32 cellular contexts compared by ENCODE assay signal in genomic region chr2:210527286-210527685, GRCh38. TPM values are rescaled to one million over a fixed set of nuclear protein-coding genes. Genes with fewer than 3 reads are reported as not detected.
DNase-seq lines count a peak whose midpoint lies in the region; ATAC-seq, FAIRE-seq and TF ChIP-seq lines count a peak whose summit lies in the region.
"Had no signal": no experiment of that assay in that cellular context is flagged by ENCODE, and none has a peak within 500 bp of the region (broad histone marks: within the 10 kb centered on the region; RNA-seq: fewer than 3 reads in every experiment).

No MANE protein-coding gene starts in this region.

- H3K9ac ChIP-seq in liver (ENCODE audit: low read depth in 1 of 2, low read length in 2 of 2), result no peak overlapping the region
- H3K9ac ChIP-seq in HepG2 (ENCODE audit: insufficient read depth, low read depth, low read length), result no peak overlapping the region
- H3K9ac ChIP-seq in SK-N-SH, result no peak overlapping the region
- H3K9ac ChIP-seq: BLaER1 treated with 17β-estradiol and CSF1 and Interleukin-3, amounts not matched to agents 10 nM and 100 nM had no signal

- H3K27ac ChIP-seq in liver (ENCODE audit: low read depth in 1 of 2, low read length in 2 of 2), result no peak overlapping the region
- H3K27ac ChIP-seq in HepG2 (ENCODE audit: extremely low read length, insufficient read depth, low read length), result no peak overlapping the region
- H3K27ac ChIP-seq in SK-N-SH (ENCODE audit: low read depth in 2 of 2, low read length in 1 of 2), result no peak overlapping the region
- H3K27ac ChIP-seq: 22Rv1; BLaER1 treated with 17β-estradiol and CSF1 and Interleukin-3, amounts not matched to agents 10 nM and 100 nM; coronary artery; epithelial cell of prostate; left lung; ovary had no signal

- peak in 1 of 2 donors; percentile 4 for TF ChIP-seq RAD21 in liver (IDR thresholded peaks at IDR 0.05)
- TF ChIP-seq RAD21 in HepG2 (CRISPR knock-in tag; IDR thresholded peaks at IDR 0.05), result no peak
- no peak for TF ChIP-seq RAD21 in SK-N-SH (IDR thresholded peaks at IDR 0.05; ENCODE audit: low read length)

- no peak overlapping the region for H3K27ac Mint-ChIP-seq in HFFc6
- H3K27ac Mint-ChIP-seq: activated CD4-positive, alpha-beta memory T cell treated with anti-CD3 and anti-CD28 coated beads, Interleukin-2, amount 10 ng/mL, durations not matched to agents 7 days and 5 days; activated naive CD8-positive, alpha-beta T cell treated with anti-CD3 and anti-CD28 coated beads, Interleukin-2, amount 50 U/mL, for 24 hours; immature natural killer cell; stimulated activated effector memory CD8-positive, alpha-beta T cell treated with anti-CD3 and anti-CD28 coated beads, Interleukin-12 subunit alpha, Interleukin-12 subunit beta, amount 100 ng/mL, for 72 hours had no signal

- H3K4me1 ChIP-seq in liver (ENCODE audit: control insufficient read depth in 4 of 4, insufficient read depth in 4 of 4, low read length in 3 of 4) (peaks cover 12 to 75% (median 61%) of the 10 kb centered on the region in 4 donors), HepG2 (ENCODE audit: insufficient read depth, low read length) (peaks cover 35% of the 10 kb centered on the region), SK-N-SH (ENCODE audit: control insufficient read depth in 1 of 2, insufficient read depth in 2 of 2, low read depth in 1 of 2, low read length in 1 of 2) (no peaks in the 10 kb centered on the region)
- H3K4me1 ChIP-seq: BLaER1 treated with 17β-estradiol and CSF1 and Interleukin-3, amounts not matched to agents 10 nM and 100 nM; left lung had no signal

- no peak for TF ChIP-seq POLR2A in HepG2 (IDR thresholded peaks at IDR 0.05; ENCODE audit: insufficient read depth in 1 of 2, low read depth in 2 of 2, low read length in 2 of 2)

- H3K27me3 Mint-ChIP-seq in HFFc6 (ENCODE audit: insufficient read depth), result no peaks in the 10 kb centered on the region
- H3K27me3 Mint-ChIP-seq: activated CD4-positive, alpha-beta memory T cell treated with anti-CD3 and anti-CD28 coated beads, Interleukin-2, amount 10 ng/mL, durations not matched to agents 7 days and 5 days had no signal

- H3K4me3 ChIP-seq in liver (ENCODE audit: low read depth in 1 of 3, low read length in 3 of 3) (no peak overlapping the region), HepG2 (replicated peaks in 1 of 3; ENCODE audit: insufficient read depth in 1 of 3, low read depth in 2 of 3, low read length in 3 of 3) (no peak overlapping the region), SK-N-SH (ENCODE audit: low read depth in 2 of 2, low read length in 1 of 2) (no peak overlapping the region)
- H3K4me3 ChIP-seq: BLaER1 treated with 17β-estradiol and CSF1 and Interleukin-3, amounts not matched to agents 10 nM and 100 nM; coronary artery; left lung; ovary had no signal

- POLR2A ChIA-PET in HepG2 (lab: Yijun Ruan, JAX), result no interaction called here
- POLR2A ChIA-PET in SK-N-SH (lab: Yijun Ruan, JAX), result no interaction called here

- H3K9me3 ChIP-seq in liver (ENCODE audit: control insufficient read depth in 4 of 4, low read length in 3 of 4) (no peaks in the 10 kb centered on the region), HepG2 (ENCODE audit: low read length) (no peaks in the 10 kb centered on the region), SK-N-SH (no peaks in the 10 kb centered on the region)
- H3K9me3 ChIP-seq: BLaER1 treated with 17β-estradiol and CSF1 and Interleukin-3, amounts not matched to agents 10 nM and 100 nM; left lung; ovary had no signal

- no peaks in the 10 kb centered on the region for H3K9me2 ChIP-seq in SK-N-SH

- H2AFZ ChIP-seq in HepG2 (ENCODE audit: low read length) (no peak overlapping the region), SK-N-SH (ENCODE audit: low read depth) (no peak overlapping the region)

- TF ChIP-seq CTCF in liver (IDR thresholded peaks at IDR 0.05; ENCODE audit: low read depth, low read length, missing input control) (no peak), HepG2 (CRISPR knock-in tag; IDR thresholded peaks at IDR 0.05) (no peak), HFFc6 (IDR thresholded peaks at IDR 0.05) (no peak), SK-N-SH (IDR thresholded peaks at IDR 0.05) (no peak)

- H3K27me3 ChIP-seq in liver (ENCODE audit: control insufficient read depth in 4 of 4, insufficient read depth in 4 of 4, low read length in 3 of 4) (no peaks in the 10 kb centered on the region), HepG2 (ENCODE audit: control insufficient read depth in 1 of 2, insufficient read depth in 2 of 2, low read length in 2 of 2) (no peaks in the 10 kb centered on the region), SK-N-SH (ENCODE audit: insufficient read depth) (no peaks in the 10 kb centered on the region)
- H3K27me3 ChIP-seq: BLaER1 treated with 17β-estradiol and CSF1 and Interleukin-3, amounts not matched to agents 10 nM and 100 nM; left lung; ovary had no signal

- CTCF ChIA-PET in HepG2 (lab: Yijun Ruan, JAX; ENCODE audit: low intra/inter-chr PET ratio, low total read pairs), result no interaction called here
- CTCF ChIA-PET in SK-N-SH (lab: Yijun Ruan, JAX), result no interaction called here

- H3K4me2 ChIP-seq in HepG2 (ENCODE audit: low read depth, low read length), result no peak overlapping the region
- no peak overlapping the region for H3K4me2 ChIP-seq in SK-N-SH
- H3K4me2 ChIP-seq: BLaER1 treated with 17β-estradiol and CSF1 and Interleukin-3, amounts not matched to agents 10 nM and 100 nM had no signal

- H4K20me1 ChIP-seq in HepG2 (ENCODE audit: insufficient read depth, low read length) (no peaks in the 10 kb centered on the region), SK-N-SH (ENCODE audit: insufficient read depth) (no peaks in the 10 kb centered on the region)
- H4K20me1 ChIP-seq: BLaER1 treated with 17β-estradiol and CSF1 and Interleukin-3, amounts not matched to agents 10 nM and 100 nM had no signal

- FAIRE-seq in HepG2 (lab: Jason Lieb, UNC), result no peak
- FAIRE-seq: astrocyte had no signal

- intact Hi-C loops in HepG2 (cut with micrococcal nuclease; ENCODE audit: unreplicated experiment), result no loop called here

- in situ Hi-C loops in HepG2 (cut with HindIII; ENCODE audit: extremely low pct_ligation_motif_present, low pct_unique_long_range_greater_than_20kb), result no loop called here

- no peaks in the 10 kb centered on the region for H3F3A ChIP-seq in SK-N-SH (replicated peaks; ENCODE audit: insufficient read depth)

- no peak for ATAC-seq in HepG2
- peak; percentile 79 for ATAC-seq in HG02938 (IDR thresholded peaks at IDR 0.05; ENCODE audit: unreplicated experiment)
- ATAC-seq in HG03378 (IDR thresholded peaks at IDR 0.05; ENCODE audit: unreplicated experiment), result peak; percentile 93
- ATAC-seq: activated naive CD8-positive, alpha-beta T cell treated with anti-CD3 and anti-CD28 coated beads, Interleukin-2, amount 50 U/mL, for 24 hours; left lung; stimulated activated effector memory CD8-positive, alpha-beta T cell treated with anti-CD3 and anti-CD28 coated beads, Interleukin-12 subunit alpha, Interleukin-12 subunit beta, amount 100 ng/mL, for 72 hours had no signal

- H3K4me3 Mint-ChIP-seq in HFFc6, result no peak overlapping the region
- H3K4me3 Mint-ChIP-seq: activated CD4-positive, alpha-beta memory T cell treated with anti-CD3 and anti-CD28 coated beads, Interleukin-2, amount 10 ng/mL, durations not matched to agents 7 days and 5 days; activated naive CD8-positive, alpha-beta T cell treated with anti-CD3 and anti-CD28 coated beads, Interleukin-2, amount 50 U/mL, for 24 hours; immature natural killer cell; stimulated activated effector memory CD8-positive, alpha-beta T cell treated with anti-CD3 and anti-CD28 coated beads, Interleukin-12 subunit alpha, Interleukin-12 subunit beta, amount 100 ng/mL, for 72 hours had no signal

- no peaks in the 10 kb centered on the region for H3K4me1 Mint-ChIP-seq in HFFc6 (ENCODE audit: low read depth)
- H3K4me1 Mint-ChIP-seq: activated CD4-positive, alpha-beta memory T cell treated with anti-CD3 and anti-CD28 coated beads, Interleukin-2, amount 10 ng/mL, durations not matched to agents 7 days and 5 days; activated naive CD8-positive, alpha-beta T cell treated with anti-CD3 and anti-CD28 coated beads, Interleukin-2, amount 50 U/mL, for 24 hours; immature natural killer cell; stimulated activated effector memory CD8-positive, alpha-beta T cell treated with anti-CD3 and anti-CD28 coated beads, Interleukin-12 subunit alpha, Interleukin-12 subunit beta, amount 100 ng/mL, for 72 hours had no signal

- H3K79me2 ChIP-seq in HepG2 (ENCODE audit: insufficient read depth, low read length) (no peaks in the 10 kb centered on the region), SK-N-SH (ENCODE audit: insufficient read depth) (no peaks in the 10 kb centered on the region; the same call in 1 of the 2 replicates)

- H3K36me3 ChIP-seq in liver (ENCODE audit: control insufficient read depth in 4 of 4, insufficient read depth in 3 of 4, low read depth in 1 of 4, low read length in 3 of 4) (no peaks in the 10 kb centered on the region), HepG2 (replicated peaks in 1 of 2; ENCODE audit: control insufficient read depth in 1 of 2, insufficient read depth in 2 of 2, low read length in 2 of 2) (no peaks in the 10 kb centered on the region), SK-N-SH (replicated peaks in 1 of 2; ENCODE audit: control insufficient read depth in 1 of 2, insufficient read depth in 2 of 2, low read length in 1 of 2) (no peaks in the 10 kb centered on the region)
- H3K36me3 ChIP-seq: BLaER1 treated with 17β-estradiol and CSF1 and Interleukin-3, amounts not matched to agents 10 nM and 100 nM; left lung; ovary had no signal

- H3K9me3 Mint-ChIP-seq in HFFc6, result peaks cover 11% of the 10 kb centered on the region; the same call in 1 of the 2 replicates
- H3K9me3 Mint-ChIP-seq: activated CD4-positive, alpha-beta memory T cell treated with anti-CD3 and anti-CD28 coated beads, Interleukin-2, amount 10 ng/mL, durations not matched to agents 7 days and 5 days; activated naive CD8-positive, alpha-beta T cell treated with anti-CD3 and anti-CD28 coated beads, Interleukin-2, amount 50 U/mL, for 24 hours; stimulated activated effector memory CD8-positive, alpha-beta T cell treated with anti-CD3 and anti-CD28 coated beads, Interleukin-12 subunit alpha, Interleukin-12 subunit beta, amount 100 ng/mL, for 72 hours had no signal

- DNase-seq in HepG2 (ENCODE audit: low spot score) (no peak), NK-92 (lab: John Stamatoyannopoulos, UW; ENCODE audit: unreplicated experiment) (no peak), HFFc6 (no peak), SK-N-SH (no peak)
- no peak for DNase-seq in stimulated activated naive CD4-positive, alpha-beta T cell (lab: John Stamatoyannopoulos, UW)
- DNase-seq: activated CD4-positive, alpha-beta memory T cell treated with anti-CD3 and anti-CD28 coated beads, Interleukin-2, amount 10 ng/mL, durations not matched to agents 7 days and 5 days; activated CD8-positive, alpha-beta memory T cell treated with anti-CD3 and anti-CD28 coated beads, Interleukin-2, amount 50 U/mL, for 4 hours; activated naive CD4-positive, alpha-beta T cell; activated naive CD8-positive, alpha-beta T cell treated with anti-CD3 and anti-CD28 coated beads, Interleukin-2, amount 50 U/mL, for 24 hours; DMS153; effector memory CD4-positive, alpha-beta T cell; immature natural killer cell; Kasumi-1; left lung; mesendoderm; NCI-H1417; NCI-H2081 treated with DMSO at 0.1 percent for 48 hours; NCI-H2227 treated with DMSO at 0.1 percent for 48 hours; NCI-H526 treated with DMSO at 0.1 percent for 48 hours; ovary; SIG-M5; substantia nigra; trophoblast cell had no signal

- TF ChIP-seq EP300 in HepG2 (IDR thresholded peaks at IDR 0.05; ENCODE audit: low read depth in 2 of 2, low read length in 2 of 2) (no peak), HepG2 (CRISPR knock-in tag; IDR thresholded peaks at IDR 0.05; ENCODE audit: borderline replicate concordance) (no peak), SK-N-SH (IDR thresholded peaks at IDR 0.05; ENCODE audit: borderline replicate concordance in 1 of 2, low read depth in 1 of 2, low read length in 1 of 2) (no peak)

- BruUV-seq in HepG2 (replicated peaks; lab: Mats Ljungman, UMichigan), result no TSS peak

- no peaks in the 10 kb centered on the region; the same call in 1 of the 2 replicates for H3K36me3 Mint-ChIP-seq in HFFc6 (ENCODE audit: low read depth)
- H3K36me3 Mint-ChIP-seq: immature natural killer cell; stimulated activated effector memory CD8-positive, alpha-beta T cell treated with anti-CD3 and anti-CD28 coated beads, Interleukin-12 subunit alpha, Interleukin-12 subunit beta, amount 100 ng/mL, for 72 hours had no signal

RNA-seq across cellular contexts. Expression of gene CPS1, which starts 29.1 kb away (rescaled TPM):
- total RNA-seq in liver (100 to 1,000 TPM; 651 to 930 TPM), HepG2 (2016; rRNA removed; fragmentation: Illumina TruSeq; extraction: Trizol) (44.9 and 51.7 TPM in 2 replicates)
- polyA plus RNA-seq in liver (100 to 1,000 TPM; 469 to 499 TPM), HepG2 (2011; rRNA removed) (17.6 and 24.4 TPM in 2 replicates), SK-N-SH (2012; rRNA removed) (9.2 and 13.5 TPM in 2 replicates)
- total RNA-seq in HepG2 (2016; cell fraction: cytosol; rRNA removed; fragmentation: Illumina TruSeq; extraction: Trizol; ENCODE audit: low read depth), result 4.5 and 7.1 TPM in 2 replicates
- total RNA-seq in HepG2 (2016; cell fraction: insoluble cytoplasmic fraction; rRNA removed; fragmentation: Illumina TruSeq; extraction: Trizol), result 42.6 and 49.0 TPM in 2 replicates
- total RNA-seq in HepG2 (2016; cell fraction: membrane; rRNA removed; fragmentation: Illumina TruSeq; extraction: Trizol), result 22.1 and 24.3 TPM in 2 replicates
- 47.7 and 52.3 TPM in 2 replicates for total RNA-seq in HepG2 (2016; cell fraction: nucleus; rRNA removed; fragmentation: Illumina TruSeq; extraction: Trizol)
- polyA plus RNA-seq in HepG2 (2011; cell fraction: cytosol; rRNA removed), result 16.5 and 18.6 TPM in 2 replicates
- 16.9 and 18.9 TPM in 2 replicates for polyA plus RNA-seq in HepG2 (2011; cell fraction: nucleus; rRNA removed)
- 13.0 and 24.2 TPM in 2 replicates for polyA plus RNA-seq in HepG2 (2012)
- polyA plus RNA-seq in HepG2 (2016; cell fraction: cytosol; fragmentation: Illumina TruSeq; extraction: Trizol; ENCODE audit: low read depth), result 1.3 and 1.4 TPM in 2 replicates
- polyA plus RNA-seq in HepG2 (2016; cell fraction: insoluble cytoplasmic fraction; fragmentation: Illumina TruSeq; extraction: Trizol; ENCODE audit: low read depth), result 22.9 and 25.1 TPM in 2 replicates
- polyA plus RNA-seq in HepG2 (2016; cell fraction: membrane; fragmentation: Illumina TruSeq; extraction: Trizol; ENCODE audit: low read depth), result 7.7 and 8.8 TPM in 2 replicates
- 28.4 and 30.6 TPM in 2 replicates for polyA plus RNA-seq in HepG2 (2016; cell fraction: nucleus; fragmentation: Illumina TruSeq; extraction: Trizol; ENCODE audit: insufficient read depth, low read depth)
- 49.7 and 1,370 TPM in 2 replicates for polyA minus RNA-seq in HepG2 (2011; rRNA and poly(A)+ RNA removed; ENCODE audit: low replicate concordance)
- polyA minus RNA-seq in HepG2 (2011; cell fraction: cytosol; rRNA and poly(A)+ RNA removed), result 44.2 and 46.4 TPM in 2 replicates
- 89.2 and 97.7 TPM in 2 replicates for polyA minus RNA-seq in HepG2 (2011; cell fraction: nucleus; rRNA and poly(A)+ RNA removed)
- total RNA-seq in HFFc6 (2021; fragmentation: NEBNext Ultra II Directional; extraction: Animal tissue kit (Norgen Biotek cat#: 25700)), result 1 to 10 TPM; 1.6 to 5.2 (median 3.1) TPM
- 8.2 and 10.2 TPM in 2 replicates for polyA plus RNA-seq in SK-N-SH (2012; cell fraction: cytosol; rRNA removed)
- polyA plus RNA-seq in SK-N-SH (2012; cell fraction: nucleus; rRNA removed), result 6.4 and 18.9 TPM in 2 replicates
- polyA plus RNA-seq: immature natural killer cell had no signal

RNA-seq across cellular contexts. Expression of gene LANCL1, which starts 50.7 kb away (rescaled TPM):
- 10 to 100 TPM; 15.1 to 21.0 TPM for total RNA-seq in liver
- 1 to 10 TPM; 7.2 to 9.1 TPM for polyA plus RNA-seq in liver
- 67.7 and 111 TPM in 2 replicates for total RNA-seq in HepG2 (2016; rRNA removed; fragmentation: Illumina TruSeq; extraction: Trizol)
- 4.6 and 5.6 TPM in 2 replicates for total RNA-seq in HepG2 (2016; cell fraction: cytosol; rRNA removed; fragmentation: Illumina TruSeq; extraction: Trizol; ENCODE audit: low read depth)
- total RNA-seq in HepG2 (2016; cell fraction: insoluble cytoplasmic fraction; rRNA removed; fragmentation: Illumina TruSeq; extraction: Trizol), result 67.1 and 103 TPM in 2 replicates
- 19.3 and 21.2 TPM in 2 replicates for total RNA-seq in HepG2 (2016; cell fraction: membrane; rRNA removed; fragmentation: Illumina TruSeq; extraction: Trizol)
- 56.5 and 56.7 TPM in 2 replicates for total RNA-seq in HepG2 (2016; cell fraction: nucleus; rRNA removed; fragmentation: Illumina TruSeq; extraction: Trizol)
- 45.4 and 53.5 TPM in 2 replicates for polyA plus RNA-seq in HepG2 (2011; rRNA removed)
- polyA plus RNA-seq in HepG2 (2011; cell fraction: cytosol; rRNA removed), result 34.1 and 42.0 TPM in 2 replicates
- polyA plus RNA-seq in HepG2 (2011; cell fraction: nucleus; rRNA removed), result 34.7 and 38.4 TPM in 2 replicates
- polyA plus RNA-seq in HepG2 (2012), result 33.4 and 41.5 TPM in 2 replicates
- polyA plus RNA-seq in HepG2 (2016; cell fraction: cytosol; fragmentation: Illumina TruSeq; extraction: Trizol; ENCODE audit: low read depth), result 3.3 and 3.5 TPM in 2 replicates
- 83.5 and 85.9 TPM in 2 replicates for polyA plus RNA-seq in HepG2 (2016; cell fraction: insoluble cytoplasmic fraction; fragmentation: Illumina TruSeq; extraction: Trizol; ENCODE audit: low read depth)
- 8.6 and 10.0 TPM in 2 replicates for polyA plus RNA-seq in HepG2 (2016; cell fraction: membrane; fragmentation: Illumina TruSeq; extraction: Trizol; ENCODE audit: low read depth)
- polyA plus RNA-seq in HepG2 (2016; cell fraction: nucleus; fragmentation: Illumina TruSeq; extraction: Trizol; ENCODE audit: insufficient read depth, low read depth), result 62.4 and 65.7 TPM in 2 replicates
- polyA minus RNA-seq in HepG2 (2011; rRNA and poly(A)+ RNA removed; ENCODE audit: low replicate concordance), result 86.1 and 162 TPM in 2 replicates
- 56.5 and 59.2 TPM in 2 replicates for polyA minus RNA-seq in HepG2 (2011; cell fraction: cytosol; rRNA and poly(A)+ RNA removed)
- 38.0 and 44.5 TPM in 2 replicates for polyA minus RNA-seq in HepG2 (2011; cell fraction: nucleus; rRNA and poly(A)+ RNA removed)
- total RNA-seq in HFFc6 (2021; fragmentation: NEBNext Ultra II Directional; extraction: Animal tissue kit (Norgen Biotek cat#: 25700)), result 10 to 100 TPM; 36.4 to 54.5 (median 43.8) TPM
- polyA plus RNA-seq in SK-N-SH (2012; rRNA removed), result 34.3 and 52.6 TPM in 2 replicates
- polyA plus RNA-seq in SK-N-SH (2012; cell fraction: cytosol; rRNA removed), result 42.4 and 45.2 TPM in 2 replicates
- 40.6 and 62.3 TPM in 2 replicates for polyA plus RNA-seq in SK-N-SH (2012; cell fraction: nucleus; rRNA removed)

Comparison
In these comparisons a context has a peak if more than half of its experiments do, and no peak if none do; other contexts are left out.
1. RNA of gene CPS1, which starts 29.1 kb away (total RNA-seq): 651 to 930 TPM in liver; 4.5 to 52.3 TPM in HepG2 and 1.6 to 5.2 TPM in HFFc6; every median in the first group is over 10 times any median in the second.